8 cellular contexts compared by ENCODE assay signal in genomic region chr5:177500685-177501522, GRCh38. TPM values are rescaled to one million over a fixed set of nuclear protein-coding genes. Genes with fewer than 3 reads are reported as not detected.
A peak's percentile ranks its signal among the peaks of the same experiment; 100 is the strongest.
DNase-seq lines count a peak whose midpoint lies in the region; ATAC-seq and TF ChIP-seq lines count a peak whose summit lies in the region.

No MANE protein-coding gene starts in this region.

- H3K4me1 Mint-ChIP-seq in T-helper 17 cell = peaks cover 26% of the 10 kb centered on the region

- DNase-seq in DMS79 treated with DMSO at 0.1 percent for 48 hours (lab: John Stamatoyannopoulos, UW) = peak; percentile 26
- DNase-seq in DMS79 (lab: John Stamatoyannopoulos, UW) = no peak
- DNase-seq in NCI-H128 (lab: John Stamatoyannopoulos, UW; ENCODE audit: unreplicated experiment) = peak; percentile 52
- peak; percentile 69 to 83 (median 82) for DNase-seq in T-helper 17 cell
- DNase-seq in amniotic epithelial cell (ENCODE audit: low read depth) = peak; percentile 73
- peak; percentile 91 for DNase-seq in right atrium auricular region (ENCODE audit: low spot score)
- DNase-seq in sciatic nerve (ENCODE audit: low spot score) = peak; percentile 97

- no peak overlapping the region for H3K4me3 ChIP-seq in right atrium auricular region

- peaks cover 2% of the 10 kb centered on the region for H3K36me3 Mint-ChIP-seq in T-helper 17 cell (ENCODE audit: low read depth)

- peak overlapping the region; percentile 74 for H3K27ac Mint-ChIP-seq in T-helper 17 cell

- peak; percentile 35 for ATAC-seq in T-helper 17 cell
- peak; percentile 66 for ATAC-seq in sciatic nerve
- no peak for ATAC-seq in HG02852 (IDR thresholded peaks at IDR 0.05; ENCODE audit: unreplicated experiment)

- H3K9me3 ChIP-seq in T-helper 17 cell (ENCODE audit: control insufficient read depth, low read length, poor library complexity, severe bottlenecking) (no peaks in the 10 kb centered on the region), right atrium auricular region (no peaks in the 10 kb centered on the region)

- intact Hi-C loops in sciatic nerve (cut with DNase I) = loop anchor here (5.0 kb wide), 1 partner anchor 109 kb away; no protein-coding TSS in a partner anchor

- TF ChIP-seq CTCF in right atrium auricular region (IDR thresholded peaks at IDR 0.05) = peak; percentile 89 to 97

- no peak overlapping the region for H3K4me3 Mint-ChIP-seq in T-helper 17 cell

- H3K4me1 ChIP-seq in right atrium auricular region = peaks cover 0 to 27% of the 10 kb centered on the region in 2 donors

- no peaks in the 10 kb centered on the region for H3K36me3 ChIP-seq in right atrium auricular region

- no peak overlapping the region for H3K27ac ChIP-seq in right atrium auricular region

- no peaks in the 10 kb centered on the region for H3K27me3 ChIP-seq in right atrium auricular region

- H3K27me3 Mint-ChIP-seq in T-helper 17 cell = no peaks in the 10 kb centered on the region

RNA-seq across cellular contexts. Expression of gene PDLIM7, which starts 3.5 kb away (rescaled TPM):
- total RNA-seq in T-helper 17 cell (10 to 100 TPM in 1 of 2 donors, 1 to 10 TPM in 1; 6.8 to 16.2 TPM), right atrium auricular region (10 to 100 TPM; 45.8 to 56.0 TPM), sciatic nerve (144 TPM)

RNA-seq across cellular contexts. Expression of gene DOK3, which starts 8.7 kb away (rescaled TPM):
- total RNA-seq in T-helper 17 cell (1 to 10 TPM; 5.1 to 8.0 TPM), right atrium auricular region (1 to 10 TPM; 1.6 to 2.6 TPM), sciatic nerve (16.2 TPM)

RNA-seq across cellular contexts. Expression of gene DDX41, which starts 15.9 kb away (rescaled TPM):
- total RNA-seq in T-helper 17 cell (10 to 100 TPM; 58.6 to 66.9 TPM), right atrium auricular region (10 to 100 TPM; 40.9 to 45.5 TPM), sciatic nerve (68.2 TPM)

RNA-seq across cellular contexts. Expression of gene DBN1, which starts 27.5 kb away (rescaled TPM):
- total RNA-seq in T-helper 17 cell = 1 to 10 TPM; 1.2 to 5.0 TPM
- total RNA-seq in right atrium auricular region = 10 to 100 TPM; 25.0 to 47.2 TPM
- 63.5 TPM for total RNA-seq in sciatic nerve

RNA-seq across cellular contexts. Expression of gene FAM193B, which starts 53.5 kb away (rescaled TPM):
- total RNA-seq in T-helper 17 cell (100 to 1,000 TPM; 143 to 167 TPM), right atrium auricular region (10 to 100 TPM in 1 of 2 donors, 1 to 10 TPM in 1; 9.8 to 20.7 TPM), sciatic nerve (113 TPM)
